In the genomic region with DNA sequence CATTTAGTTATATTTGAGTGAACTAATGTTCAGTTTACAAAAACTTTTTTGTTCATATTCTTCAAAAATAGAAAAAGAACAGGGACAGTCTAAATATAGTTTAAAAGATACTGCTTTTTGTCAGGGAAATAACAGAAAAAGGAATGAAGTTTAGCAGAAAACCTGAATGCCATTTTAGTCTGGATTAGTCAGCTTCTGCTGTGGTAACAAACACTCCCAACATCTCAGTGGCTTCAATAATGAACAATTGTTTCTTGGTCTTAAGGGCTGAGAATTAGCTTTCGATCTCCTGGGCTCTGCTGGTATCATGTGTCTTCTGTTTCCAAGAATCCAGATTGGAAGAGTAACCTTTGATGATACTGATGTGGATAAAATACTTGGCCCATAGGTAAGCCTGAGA, we compare ENCODE assay signal across 2 cellular contexts.
TF ChIP-seq lines count a peak whose summit lies in the region.

No MANE protein-coding gene starts in this region.

TF ChIP-seq in HepG2, 621 proteins besides CTCF, POLR2A, EP300 and RAD21:
- TF ChIP-seq RBAK (CRISPR knock-in tag; IDR thresholded peaks at IDR 0.05) (peak; percentile 59; the same call in 1 of the 2 replicates), ZNF12 (CRISPR knock-in tag; IDR thresholded peaks at IDR 0.05) (peak; percentile 97), ARNTL (CRISPR knock-in tag; IDR thresholded peaks at IDR 0.05) (no peak), SRY (CRISPR knock-in tag; IDR thresholded peaks at IDR 0.05) (no peak)
- TF ChIP-seq, protein P1, sequence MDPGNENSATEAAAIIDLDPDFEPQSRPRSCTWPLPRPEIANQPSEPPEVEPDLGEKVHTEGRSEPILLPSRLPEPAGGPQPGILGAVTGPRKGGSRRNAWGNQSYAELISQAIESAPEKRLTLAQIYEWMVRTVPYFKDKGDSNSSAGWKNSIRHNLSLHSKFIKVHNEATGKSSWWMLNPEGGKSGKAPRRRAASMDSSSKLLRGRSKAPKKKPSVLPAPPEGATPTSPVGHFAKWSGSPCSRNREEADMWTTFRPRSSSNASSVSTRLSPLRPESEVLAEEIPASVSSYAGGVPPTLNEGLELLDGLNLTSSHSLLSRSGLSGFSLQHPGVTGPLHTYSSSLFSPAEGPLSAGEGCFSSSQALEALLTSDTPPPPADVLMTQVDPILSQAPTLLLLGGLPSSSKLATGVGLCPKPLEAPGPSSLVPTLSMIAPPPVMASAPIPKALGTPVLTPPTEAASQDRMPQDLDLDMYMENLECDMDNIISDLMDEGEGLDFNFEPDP (CRISPR knock-in tag; conservative IDR thresholded peaks at IDR 0.05) = no peak
TF ChIP-seq in HepG2: peak in this region for 2.

TF ChIP-seq in K562, 482 proteins besides CTCF, POLR2A, EP300 and RAD21:
- TF ChIP-seq POLR2G (IDR thresholded peaks at IDR 0.05; ENCODE audit: low read depth, low read length) (no peak), ZNF12 (CRISPR knock-in tag; IDR thresholded peaks at IDR 0.05) (peak; percentile 32; the same call in 1 of the 2 replicates)
